29 cellular contexts compared by ENCODE assay signal in genomic region chr1:55793856-55794255, GRCh38.
"Had no signal": no experiment of that assay in that cellular context is flagged by ENCODE, and none has a peak within 500 bp of the region (broad histone marks: within the 10 kb centered on the region; RNA-seq: fewer than 3 reads in every experiment).

No MANE protein-coding gene starts in this region.

- H3K27me3 Mint-ChIP-seq: stimulated activated memory B cell treated with anti-CD40 and anti-IgM and Interleukin-4, amounts not matched to agents 10 μg/mL and 1 μg/mL and 100 μg/mL, for 72 hours; stimulated activated naive B cell treated with anti-CD40 and anti-IgM and Interleukin-4, amounts not matched to agents 10 μg/mL and 1 μg/mL and 100 μg/mL, for 72 hours; stimulated activated naive CD8-positive, alpha-beta T cell treated with anti-CD3 and anti-CD28 coated beads, Interleukin-15, amount 100 ng/mL, for 72 hours; stimulated activated naive CD8-positive, alpha-beta T cell treated with anti-CD3 and anti-CD28 coated beads, Interleukin-15, Interleukin-2, amounts not matched to agents 100 ng/mL and 50 ng/mL, for 24 hours; type B pancreatic cell had no signal

- ATAC-seq: stimulated activated effector memory CD8-positive, alpha-beta T cell treated with anti-CD3 and anti-CD28 coated beads, Interleukin-12 subunit alpha, Interleukin-12 subunit beta, amount 100 ng/mL, for 72 hours; stimulated activated memory B cell treated with anti-CD40 and anti-IgM and Interleukin-4, amounts not matched to agents 10 μg/mL and 1 μg/mL and 100 μg/mL, for 72 hours; stimulated activated naive B cell treated with anti-CD40 and anti-IgM and Interleukin-4, amounts not matched to agents 10 μg/mL and 1 μg/mL and 100 μg/mL, for 72 hours; stimulated activated naive CD8-positive, alpha-beta T cell treated with anti-CD3 and anti-CD28 coated beads, Interleukin-15, amount 100 ng/mL, for 72 hours; stimulated activated naive CD8-positive, alpha-beta T cell treated with anti-CD3 and anti-CD28 coated beads, Interleukin-15, Interleukin-2, amounts not matched to agents 100 U/mL and 50 U/mL, for 24 hours; upper lobe of right lung had no signal

- H3K4me3 ChIP-seq: stomach, suprapubic skin, testis, thoracic aorta, thyroid gland, tibial artery, tibial nerve, transverse colon, upper lobe of left lung, upper lobe of right lung, uterus, vagina had no signal

- H3K4me1 ChIP-seq: stomach, suprapubic skin, testis, thyroid gland, tibial artery, tibial nerve, transverse colon, upper lobe of left lung, upper lobe of right lung, uterus, vagina had no signal

- FAIRE-seq: urothelium cell line had no signal

- H3K27ac Mint-ChIP-seq: stimulated activated effector memory CD8-positive, alpha-beta T cell treated with anti-CD3 and anti-CD28 coated beads, Interleukin-12 subunit alpha, Interleukin-12 subunit beta, amount 100 ng/mL, for 72 hours; stimulated activated memory B cell treated with anti-CD40 and anti-IgM and Interleukin-4, amounts not matched to agents 10 μg/mL and 1 μg/mL and 100 μg/mL, for 72 hours; stimulated activated naive B cell treated with anti-CD40 and anti-IgM and Interleukin-4, amounts not matched to agents 10 μg/mL and 1 μg/mL and 100 μg/mL, for 72 hours; stimulated activated naive CD8-positive, alpha-beta T cell treated with anti-CD3 and anti-CD28 coated beads, Interleukin-15, amount 100 ng/mL, for 72 hours; stimulated activated naive CD8-positive, alpha-beta T cell treated with anti-CD3 and anti-CD28 coated beads, Interleukin-15, Interleukin-2, amounts not matched to agents 100 ng/mL and 50 ng/mL, for 24 hours; type B pancreatic cell had no signal

- DNase-seq: stimulated activated CD4-positive, alpha-beta T cell treated with anti-CD3 and anti-CD28 coated beads, Interleukin-2, amount 100 ng/mL, for 48 hours; stimulated activated CD4-positive, alpha-beta T cell treated with anti-CD3 and anti-CD28 coated beads, Interleukin-4, amount 100 ng/mL, for 1 hour; stimulated activated CD4-positive, alpha-beta T cell treated with anti-CD3 and anti-CD28 coated beads, Interleukin-4, amount 100 ng/mL, for 24 hours; stimulated activated CD4-positive, alpha-beta T cell treated with anti-CD3 and anti-CD28 coated beads, Interleukin-4, amount 100 ng/mL, for 4 hours; stimulated activated CD8-positive, alpha-beta memory T cell treated with anti-CD3 and anti-CD28 coated beads, Interleukin-4, amount 100 ng/mL, for 48 hours; stimulated activated naive B cell treated with anti-CD40 and anti-IgM and Interleukin-4, amounts not matched to agents 10 μg/mL and 1 μg/mL and 100 μg/mL, for 72 hours; stimulated activated naive CD4-positive, alpha-beta T cell; stimulated activated naive CD4-positive, alpha-beta T cell treated with Interleukin-2 at 50 U/mL for 16 hours; stimulated activated naive CD8-positive, alpha-beta T cell treated with anti-CD3 and anti-CD28 coated beads, Interleukin-15, amount 100 ng/mL, for 72 hours; stimulated activated naive CD8-positive, alpha-beta T cell treated with anti-CD3 and anti-CD28 coated beads, Interleukin-15, Interleukin-2, amounts not matched to agents 100 U/mL and 50 U/mL, for 24 hours; stomach; substantia nigra; testis; thyroid gland; tibial artery; transverse colon; trophoblast cell; upper lobe of right lung; uterus had no signal

- H3K9me3 ChIP-seq: suprapubic skin, testis, thoracic aorta, thyroid gland, tibial artery, tibial nerve, transverse colon, upper lobe of left lung, upper lobe of right lung, uterus, vagina had no signal

- H3K27ac ChIP-seq: stomach, suprapubic skin, testis, thoracic aorta, thyroid gland, tibial artery, tibial nerve, transverse colon, upper lobe of left lung, upper lobe of right lung, uterus, vagina had no signal

- H3K36me3 ChIP-seq: stomach, suprapubic skin, thoracic aorta, thyroid gland, tibial artery, tibial nerve, transverse colon, upper lobe of left lung, upper lobe of right lung, uterus, vagina had no signal

- H3K4me1 Mint-ChIP-seq: stimulated activated effector memory CD8-positive, alpha-beta T cell treated with anti-CD3 and anti-CD28 coated beads, Interleukin-12 subunit alpha, Interleukin-12 subunit beta, amount 100 ng/mL, for 72 hours; stimulated activated memory B cell treated with anti-CD40 and anti-IgM and Interleukin-4, amounts not matched to agents 10 μg/mL and 1 μg/mL and 100 μg/mL, for 72 hours; stimulated activated naive B cell treated with anti-CD40 and anti-IgM and Interleukin-4, amounts not matched to agents 10 μg/mL and 1 μg/mL and 100 μg/mL, for 72 hours; stimulated activated naive CD8-positive, alpha-beta T cell treated with anti-CD3 and anti-CD28 coated beads, Interleukin-15, amount 100 ng/mL, for 72 hours had no signal

- H3K4me3 Mint-ChIP-seq: stimulated activated effector memory CD8-positive, alpha-beta T cell treated with anti-CD3 and anti-CD28 coated beads, Interleukin-12 subunit alpha, Interleukin-12 subunit beta, amount 100 ng/mL, for 72 hours; stimulated activated memory B cell treated with anti-CD40 and anti-IgM and Interleukin-4, amounts not matched to agents 10 μg/mL and 1 μg/mL and 100 μg/mL, for 72 hours; stimulated activated naive B cell treated with anti-CD40 and anti-IgM and Interleukin-4, amounts not matched to agents 10 μg/mL and 1 μg/mL and 100 μg/mL, for 72 hours; stimulated activated naive CD8-positive, alpha-beta T cell treated with anti-CD3 and anti-CD28 coated beads, Interleukin-15, amount 100 ng/mL, for 72 hours; stimulated activated naive CD8-positive, alpha-beta T cell treated with anti-CD3 and anti-CD28 coated beads, Interleukin-15, Interleukin-2, amounts not matched to agents 100 ng/mL and 50 ng/mL, for 24 hours; type B pancreatic cell had no signal

- H3K27me3 ChIP-seq: stomach, suprapubic skin, testis, thyroid gland, tibial artery, tibial nerve, transverse colon, upper lobe of left lung, upper lobe of right lung, uterus, vagina had no signal

- H3K36me3 Mint-ChIP-seq: stimulated activated effector memory CD8-positive, alpha-beta T cell treated with anti-CD3 and anti-CD28 coated beads, Interleukin-12 subunit alpha, Interleukin-12 subunit beta, amount 100 ng/mL, for 72 hours; stimulated activated memory B cell treated with anti-CD40 and anti-IgM and Interleukin-4, amounts not matched to agents 10 μg/mL and 1 μg/mL and 100 μg/mL, for 72 hours; stimulated activated naive B cell treated with anti-CD40 and anti-IgM and Interleukin-4, amounts not matched to agents 10 μg/mL and 1 μg/mL and 100 μg/mL, for 72 hours; type B pancreatic cell had no signal
